In the genomic region with DNA sequence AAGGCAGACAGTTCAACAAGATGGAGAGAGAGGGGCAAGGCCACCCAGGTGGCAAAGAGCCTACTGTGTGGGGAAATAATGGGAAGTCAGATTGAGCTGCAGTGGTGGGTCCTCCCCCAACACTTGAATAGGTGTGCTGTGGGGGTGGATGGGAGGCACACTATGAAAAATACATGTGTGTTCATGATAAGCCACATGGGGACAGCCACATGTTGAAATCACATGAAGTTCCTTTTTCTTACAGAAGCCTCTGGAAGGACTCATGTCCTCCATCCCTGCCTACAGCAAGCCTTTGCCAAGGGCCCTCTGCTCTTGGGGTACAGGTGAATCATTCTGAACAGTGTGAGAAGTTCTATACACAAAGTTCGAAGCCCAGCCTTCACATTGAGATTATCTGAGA, we compare ENCODE assay signal across 11 cellular contexts.
"Had no signal": no experiment of that assay in that cellular context is flagged by ENCODE, and none has a peak within 500 bp of the region (broad histone marks: within the 10 kb centered on the region; RNA-seq: fewer than 3 reads in every experiment).

No MANE protein-coding gene starts in this region.

- H3K4me3 Mint-ChIP-seq: GM23338, H9, HFFc6 had no signal

- H3K27ac ChIP-seq: GM23248 had no signal

- DNase-seq: GM23248, GOT3, H7, H9, HCEC 1CT, HFFc6 had no signal

- H3K9me3 Mint-ChIP-seq: GM23338, HFFc6 had no signal

- FAIRE-seq: H1, H54 had no signal

- H3K4me2 ChIP-seq: GM23338 had no signal

- H3K4me1 ChIP-seq: HAP-1 had no signal

- H3K9ac ChIP-seq: GM23248 had no signal

- H3K27ac Mint-ChIP-seq: GM23338, H9, HFFc6 had no signal

- H3K9me3 ChIP-seq: HAP-1 had no signal

- ATAC-seq: GM23338, HCT116 had no signal

- H3K36me3 ChIP-seq: HAP-1 had no signal

- H2AFZ ChIP-seq: GM23248 had no signal

- H3K4me3 ChIP-seq: GM23248, GM23338, HAP-1 had no signal
